In genomic region chr5:74422030-74422429, GRCh38 we compare ENCODE assay signal across 22 cellular contexts.
"Had no signal": no experiment of that assay in that cellular context is flagged by ENCODE, and none has a peak within 500 bp of the region (broad histone marks: within the 10 kb centered on the region; RNA-seq: fewer than 3 reads in every experiment).

No MANE protein-coding gene starts in this region.

- ATAC-seq: effector memory CD8-positive, alpha-beta T cell; foreskin keratinocyte; gastroesophageal sphincter; heart left ventricle; left colon; left lung; left ventricle myocardium superior; lower lobe of right lung; mucosa of descending colon had no signal

- H3K36me3 ChIP-seq: colonic mucosa, esophagus muscularis mucosa, gastroesophageal sphincter, heart left ventricle, left lung, lower lobe of right lung had no signal

- H3K36me3 Mint-ChIP-seq: mesothelial cell of epicardium, naive B cell had no signal

- H3K4me3 Mint-ChIP-seq: dendritic cell treated with granulocyte-macrophage colony-stimulating factor and Interleukin-4, amounts not matched to agents 40 ng/mL and 50 ng/mL, for 4 days; effector memory CD8-positive, alpha-beta T cell; immature natural killer cell; mesothelial cell of epicardium had no signal

- DNase-seq: colonic mucosa; cortex of kidney; effector CD8-positive, alpha-beta T cell; effector memory CD8-positive, alpha-beta T cell; foreskin keratinocyte; heart left ventricle; hypothalamus; immature natural killer cell; kidney; kidney glomerular epithelial cell; left colon; left lung; left ventricle myocardium superior; lower lobe of right lung; mesenchymal stem cell; mucosa of descending colon; naive B cell had no signal

- H3K9me3 Mint-ChIP-seq: immature natural killer cell, mesothelial cell of epicardium had no signal

- H3K4me3 ChIP-seq: colonic mucosa, esophagus muscularis mucosa, gastroesophageal sphincter, heart left ventricle, hepatocyte, left lung, lower lobe of right lung, mucosa of descending colon had no signal

- H3K79me2 ChIP-seq: hepatocyte had no signal

- H3K4me2 ChIP-seq: hepatocyte had no signal

- H3K27me3 Mint-ChIP-seq: dendritic cell treated with granulocyte-macrophage colony-stimulating factor and Interleukin-4, amounts not matched to agents 40 ng/mL and 50 ng/mL, for 4 days had no signal

- H3K27ac Mint-ChIP-seq: dendritic cell treated with granulocyte-macrophage colony-stimulating factor and Interleukin-4, amounts not matched to agents 40 ng/mL and 50 ng/mL, for 4 days; effector memory CD8-positive, alpha-beta T cell; immature natural killer cell; mesothelial cell of epicardium; naive B cell had no signal

- H3K27ac ChIP-seq: colonic mucosa, esophagus muscularis mucosa, foreskin keratinocyte, gastroesophageal sphincter, heart left ventricle, hepatocyte, left lung, lower lobe of right lung had no signal

- H3K9me3 ChIP-seq: colonic mucosa, esophagus muscularis mucosa, gastroesophageal sphincter, heart left ventricle, left lung, lower lobe of right lung, mucosa of descending colon had no signal

- H3K27me3 ChIP-seq: colonic mucosa, esophagus muscularis mucosa, foreskin keratinocyte, gastroesophageal sphincter, heart left ventricle, hepatocyte, left lung had no signal

- H3K4me1 ChIP-seq: colonic mucosa, esophagus muscularis mucosa, foreskin keratinocyte, gastroesophageal sphincter, heart left ventricle, lower lobe of right lung had no signal

- H3K4me1 Mint-ChIP-seq: immature natural killer cell, naive B cell had no signal

- H2AFZ ChIP-seq: hepatocyte had no signal
